ENCODE assay signal across 2 cellular contexts in the genomic region with DNA sequence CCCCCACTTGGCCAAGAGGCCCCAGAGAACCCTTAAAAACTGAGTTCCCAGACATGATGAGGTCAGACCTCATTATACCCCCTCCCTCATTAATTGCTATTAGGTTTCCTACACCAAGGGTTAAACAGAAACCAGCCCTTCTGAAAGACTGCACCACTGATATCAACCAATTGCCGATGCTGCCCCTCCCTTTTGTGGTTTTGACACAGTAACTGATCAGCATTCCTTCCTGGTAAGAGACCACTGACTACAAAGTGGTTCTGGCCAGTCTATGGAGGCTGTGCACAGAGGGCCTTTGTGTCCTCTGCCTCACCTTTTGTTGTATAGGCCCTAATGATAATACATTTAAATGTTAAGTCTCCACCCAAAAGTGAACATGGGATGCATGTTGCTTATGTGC.
TF ChIP-seq lines count a peak whose summit lies in the region.

No MANE protein-coding gene starts in this region.

TF ChIP-seq in HepG2, 621 proteins besides CTCF, POLR2A, EP300 and RAD21:
- TF ChIP-seq, protein P1, sequence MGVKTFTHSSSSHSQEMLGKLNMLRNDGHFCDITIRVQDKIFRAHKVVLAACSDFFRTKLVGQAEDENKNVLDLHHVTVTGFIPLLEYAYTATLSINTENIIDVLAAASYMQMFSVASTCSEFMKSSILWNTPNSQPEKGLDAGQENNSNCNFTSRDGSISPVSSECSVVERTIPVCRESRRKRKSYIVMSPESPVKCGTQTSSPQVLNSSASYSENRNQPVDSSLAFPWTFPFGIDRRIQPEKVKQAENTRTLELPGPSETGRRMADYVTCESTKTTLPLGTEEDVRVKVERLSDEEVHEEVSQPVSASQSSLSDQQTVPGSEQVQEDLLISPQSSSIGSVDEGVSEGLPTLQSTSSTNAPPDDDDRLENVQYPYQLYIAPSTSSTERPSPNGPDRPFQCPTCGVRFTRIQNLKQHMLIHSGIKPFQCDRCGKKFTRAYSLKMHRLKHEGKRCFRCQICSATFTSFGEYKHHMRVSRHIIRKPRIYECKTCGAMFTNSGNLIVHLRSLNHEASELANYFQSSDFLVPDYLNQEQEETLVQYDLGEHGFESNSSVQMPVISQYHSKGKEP (CRISPR knock-in tag; IDR thresholded peaks at IDR 0.05): no peak
- TF ChIP-seq DNMT3B (CRISPR knock-in tag; conservative IDR thresholded peaks at IDR 0.05): no peak
- TF ChIP-seq FOXP1 (IDR thresholded peaks at IDR 0.05): no peak
- TF ChIP-seq FOXP1 (CRISPR knock-in tag; IDR thresholded peaks at IDR 0.05): no peak
- no peak for TF ChIP-seq PHF5A (CRISPR knock-in tag; IDR thresholded peaks at IDR 0.05; ENCODE audit: low read depth, unreplicated experiment)
- TF ChIP-seq KMT2B (CRISPR knock-in tag; IDR thresholded peaks at IDR 0.05): no peak
- no peak for TF ChIP-seq YEATS4 (CRISPR knock-in tag; IDR thresholded peaks at IDR 0.05; ENCODE audit: borderline replicate concordance)
- TF ChIP-seq, protein P2, sequence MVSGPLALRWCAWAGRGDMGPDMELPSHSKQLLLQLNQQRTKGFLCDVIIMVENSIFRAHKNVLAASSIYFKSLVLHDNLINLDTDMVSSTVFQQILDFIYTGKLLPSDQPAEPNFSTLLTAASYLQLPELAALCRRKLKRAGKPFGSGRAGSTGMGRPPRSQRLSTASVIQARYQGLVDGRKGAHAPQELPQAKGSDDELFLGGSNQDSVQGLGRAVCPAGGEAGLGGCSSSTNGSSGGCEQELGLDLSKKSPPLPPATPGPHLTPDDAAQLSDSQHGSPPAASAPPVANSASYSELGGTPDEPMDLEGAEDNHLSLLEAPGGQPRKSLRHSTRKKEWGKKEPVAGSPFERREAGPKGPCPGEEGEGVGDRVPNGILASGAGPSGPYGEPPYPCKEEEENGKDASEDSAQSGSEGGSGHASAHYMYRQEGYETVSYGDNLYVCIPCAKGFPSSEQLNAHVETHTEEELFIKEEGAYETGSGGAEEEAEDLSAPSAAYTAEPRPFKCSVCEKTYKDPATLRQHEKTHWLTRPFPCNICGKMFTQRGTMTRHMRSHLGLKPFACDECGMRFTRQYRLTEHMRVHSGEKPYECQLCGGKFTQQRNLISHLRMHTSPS (CRISPR knock-in tag; IDR thresholded peaks at IDR 0.05; ENCODE audit: low read depth): no peak
- TF ChIP-seq MAZ (IDR thresholded peaks at IDR 0.05; ENCODE audit: borderline replicate concordance, low read depth, low read length): no peak
- no peak for TF ChIP-seq MAZ (CRISPR knock-in tag; IDR thresholded peaks at IDR 0.05; ENCODE audit: low read depth)
- TF ChIP-seq MTF1 (CRISPR knock-in tag; IDR thresholded peaks at IDR 0.05): no peak
- TF ChIP-seq THRA (CRISPR knock-in tag; IDR thresholded peaks at IDR 0.05; ENCODE audit: borderline replicate concordance): no peak
- TF ChIP-seq, protein P3, sequence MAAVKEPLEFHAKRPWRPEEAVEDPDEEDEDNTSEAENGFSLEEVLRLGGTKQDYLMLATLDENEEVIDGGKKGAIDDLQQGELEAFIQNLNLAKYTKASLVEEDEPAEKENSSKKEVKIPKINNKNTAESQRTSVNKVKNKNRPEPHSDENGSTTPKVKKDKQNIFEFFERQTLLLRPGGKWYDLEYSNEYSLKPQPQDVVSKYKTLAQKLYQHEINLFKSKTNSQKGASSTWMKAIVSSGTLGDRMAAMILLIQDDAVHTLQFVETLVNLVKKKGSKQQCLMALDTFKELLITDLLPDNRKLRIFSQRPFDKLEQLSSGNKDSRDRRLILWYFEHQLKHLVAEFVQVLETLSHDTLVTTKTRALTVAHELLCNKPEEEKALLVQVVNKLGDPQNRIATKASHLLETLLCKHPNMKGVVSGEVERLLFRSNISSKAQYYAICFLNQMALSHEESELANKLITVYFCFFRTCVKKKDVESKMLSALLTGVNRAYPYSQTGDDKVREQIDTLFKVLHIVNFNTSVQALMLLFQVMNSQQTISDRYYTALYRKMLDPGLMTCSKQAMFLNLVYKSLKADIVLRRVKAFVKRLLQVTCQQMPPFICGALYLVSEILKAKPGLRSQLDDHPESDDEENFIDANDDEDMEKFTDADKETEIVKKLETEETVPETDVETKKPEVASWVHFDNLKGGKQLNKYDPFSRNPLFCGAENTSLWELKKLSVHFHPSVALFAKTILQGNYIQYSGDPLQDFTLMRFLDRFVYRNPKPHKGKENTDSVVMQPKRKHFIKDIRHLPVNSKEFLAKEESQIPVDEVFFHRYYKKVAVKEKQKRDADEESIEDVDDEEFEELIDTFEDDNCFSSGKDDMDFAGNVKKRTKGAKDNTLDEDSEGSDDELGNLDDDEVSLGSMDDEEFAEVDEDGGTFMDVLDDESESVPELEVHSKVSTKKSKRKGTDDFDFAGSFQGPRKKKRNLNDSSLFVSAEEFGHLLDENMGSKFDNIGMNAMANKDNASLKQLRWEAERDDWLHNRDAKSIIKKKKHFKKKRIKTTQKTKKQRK (IDR thresholded peaks at IDR 0.05; ENCODE audit: low read length): no peak
- TF ChIP-seq, protein P4, sequence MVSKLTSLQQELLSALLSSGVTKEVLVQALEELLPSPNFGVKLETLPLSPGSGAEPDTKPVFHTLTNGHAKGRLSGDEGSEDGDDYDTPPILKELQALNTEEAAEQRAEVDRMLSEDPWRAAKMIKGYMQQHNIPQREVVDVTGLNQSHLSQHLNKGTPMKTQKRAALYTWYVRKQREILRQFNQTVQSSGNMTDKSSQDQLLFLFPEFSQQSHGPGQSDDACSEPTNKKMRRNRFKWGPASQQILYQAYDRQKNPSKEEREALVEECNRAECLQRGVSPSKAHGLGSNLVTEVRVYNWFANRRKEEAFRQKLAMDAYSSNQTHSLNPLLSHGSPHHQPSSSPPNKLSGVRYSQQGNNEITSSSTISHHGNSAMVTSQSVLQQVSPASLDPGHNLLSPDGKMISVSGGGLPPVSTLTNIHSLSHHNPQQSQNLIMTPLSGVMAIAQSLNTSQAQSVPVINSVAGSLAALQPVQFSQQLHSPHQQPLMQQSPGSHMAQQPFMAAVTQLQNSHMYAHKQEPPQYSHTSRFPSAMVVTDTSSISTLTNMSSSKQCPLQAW (CRISPR knock-in tag; IDR thresholded peaks at IDR 0.05): no peak
- TF ChIP-seq MED13 (CRISPR knock-in tag; IDR thresholded peaks at IDR 0.05): no peak

TF ChIP-seq in GM12878, 131 proteins besides CTCF, POLR2A, EP300 and RAD21 (continued from another document):
- TF ChIP-seq, protein P5, sequence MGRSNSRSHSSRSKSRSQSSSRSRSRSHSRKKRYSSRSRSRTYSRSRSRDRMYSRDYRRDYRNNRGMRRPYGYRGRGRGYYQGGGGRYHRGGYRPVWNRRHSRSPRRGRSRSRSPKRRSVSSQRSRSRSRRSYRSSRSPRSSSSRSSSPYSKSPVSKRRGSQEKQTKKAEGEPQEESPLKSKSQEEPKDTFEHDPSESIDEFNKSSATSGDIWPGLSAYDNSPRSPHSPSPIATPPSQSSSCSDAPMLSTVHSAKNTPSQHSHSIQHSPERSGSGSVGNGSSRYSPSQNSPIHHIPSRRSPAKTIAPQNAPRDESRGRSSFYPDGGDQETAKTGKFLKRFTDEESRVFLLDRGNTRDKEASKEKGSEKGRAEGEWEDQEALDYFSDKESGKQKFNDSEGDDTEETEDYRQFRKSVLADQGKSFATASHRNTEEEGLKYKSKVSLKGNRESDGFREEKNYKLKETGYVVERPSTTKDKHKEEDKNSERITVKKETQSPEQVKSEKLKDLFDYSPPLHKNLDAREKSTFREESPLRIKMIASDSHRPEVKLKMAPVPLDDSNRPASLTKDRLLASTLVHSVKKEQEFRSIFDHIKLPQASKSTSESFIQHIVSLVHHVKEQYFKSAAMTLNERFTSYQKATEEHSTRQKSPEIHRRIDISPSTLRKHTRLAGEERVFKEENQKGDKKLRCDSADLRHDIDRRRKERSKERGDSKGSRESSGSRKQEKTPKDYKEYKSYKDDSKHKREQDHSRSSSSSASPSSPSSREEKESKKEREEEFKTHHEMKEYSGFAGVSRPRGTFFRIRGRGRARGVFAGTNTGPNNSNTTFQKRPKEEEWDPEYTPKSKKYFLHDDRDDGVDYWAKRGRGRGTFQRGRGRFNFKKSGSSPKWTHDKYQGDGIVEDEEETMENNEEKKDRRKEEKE (IDR thresholded peaks at IDR 0.05): no peak
- TF ChIP-seq NBN (IDR thresholded peaks at IDR 0.05) (no peak), IRF3 (IDR thresholded peaks at IDR 0.05) (no peak), SIN3A (IDR thresholded peaks at IDR 0.05; ENCODE audit: low read depth, low read length) (no peak), TCF7 (IDR thresholded peaks at IDR 0.05; ENCODE audit: borderline replicate concordance) (no peak), ZBTB33 (IDR thresholded peaks at IDR 0.05) (no peak), IRF4 (IDR thresholded peaks at IDR 0.05; ENCODE audit: low read depth, low read length) (no peak)
- TF ChIP-seq, protein P6, sequence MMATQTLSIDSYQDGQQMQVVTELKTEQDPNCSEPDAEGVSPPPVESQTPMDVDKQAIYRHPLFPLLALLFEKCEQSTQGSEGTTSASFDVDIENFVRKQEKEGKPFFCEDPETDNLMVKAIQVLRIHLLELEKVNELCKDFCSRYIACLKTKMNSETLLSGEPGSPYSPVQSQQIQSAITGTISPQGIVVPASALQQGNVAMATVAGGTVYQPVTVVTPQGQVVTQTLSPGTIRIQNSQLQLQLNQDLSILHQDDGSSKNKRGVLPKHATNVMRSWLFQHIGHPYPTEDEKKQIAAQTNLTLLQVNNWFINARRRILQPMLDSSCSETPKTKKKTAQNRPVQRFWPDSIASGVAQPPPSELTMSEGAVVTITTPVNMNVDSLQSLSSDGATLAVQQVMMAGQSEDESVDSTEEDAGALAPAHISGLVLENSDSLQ (IDR thresholded peaks at IDR 0.05): no peak
